ENCODE assay signal across 9 cellular contexts in genomic region chr19:15928321-15928720, GRCh38. TPM values are rescaled to one million over a fixed set of nuclear protein-coding genes. Genes with fewer than 3 reads are reported as not detected.
"Had no signal": no experiment of that assay in that cellular context is flagged by ENCODE, and none has a peak within 500 bp of the region (broad histone marks: within the 10 kb centered on the region; RNA-seq: fewer than 3 reads in every experiment).

No MANE protein-coding gene starts in this region.

- ATAC-seq: GM12878 had no signal

- DNase-seq: GDM1, GF-D8 had no signal

- FAIRE-seq: G401.6, GM12878, GM12891, GM12892, GM18507, GM19239 had no signal

- H3K4me3 ChIP-seq: GM12878 had no signal

RNA-seq across cellular contexts. Expression of gene CYP4F11, which starts 6.0 kb away (rescaled TPM):
- total RNA-seq: GM12878 had no signal
- polyA plus RNA-seq: GM12878 had no signal

RNA-seq across cellular contexts. Expression of gene OR10H4, which starts 20.5 kb away (rescaled TPM):
- total RNA-seq: G401, GM12878 had no signal
- polyA plus RNA-seq: GM12878 had no signal
